Comparison of ENCODE assay signal across 9 cellular contexts in the genomic region with DNA sequence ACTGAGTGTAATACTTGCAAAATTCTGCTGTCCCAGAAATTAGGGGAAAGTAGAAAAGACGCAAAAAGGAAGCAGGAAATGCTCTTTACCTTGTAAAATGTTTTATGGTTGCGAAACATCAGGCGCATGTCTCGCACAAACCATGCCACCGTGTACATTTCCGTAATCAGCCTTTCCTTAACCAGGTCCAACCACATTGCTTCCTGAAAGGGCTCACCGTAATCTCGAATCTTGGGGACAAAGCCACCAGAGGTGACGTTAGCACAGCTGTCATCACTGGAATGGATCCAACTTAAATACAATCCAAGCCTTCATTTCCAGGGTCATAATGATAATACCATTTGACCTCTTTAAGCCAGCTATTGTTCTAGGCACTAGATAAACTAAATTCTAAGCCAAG. TPM values are rescaled to one million over a fixed set of nuclear protein-coding genes. Genes with fewer than 3 reads are reported as not detected.
DNase-seq lines count a peak whose midpoint lies in the region; ATAC-seq and TF ChIP-seq lines count a peak whose summit lies in the region.
"Had no signal": no experiment of that assay in that cellular context is flagged by ENCODE, and none has a peak within 500 bp of the region (broad histone marks: within the 10 kb centered on the region; RNA-seq: fewer than 3 reads in every experiment).

No MANE protein-coding gene starts in this region.

- no peak for TF ChIP-seq CTCF in CD4-positive, alpha-beta T cell (IDR thresholded peaks at IDR 0.05)
- TF ChIP-seq CTCF in NB4 (IDR thresholded peaks at IDR 0.05; ENCODE audit: low read depth, low read length), result no peak

- peak; percentile 82 for ATAC-seq in CD4-positive, alpha-beta T cell (ENCODE audit: poor library complexity)
- ATAC-seq in HG03432 (IDR thresholded peaks at IDR 0.05; ENCODE audit: unreplicated experiment), result no peak

- peak overlapping the region; percentile 84 for H3K27ac Mint-ChIP-seq in CD4-positive, alpha-beta T cell
- peak overlapping the region; percentile 41 for H3K27ac Mint-ChIP-seq in activated T-helper 1 cell treated with anti-CD3 and anti-CD28 coated beads, Interleukin-12 subunit alpha, Interleukin-12 subunit beta, Interleukin-2, Interleukin-4 antibody, amounts not matched to agents 30 ng/mL and 10 ng/mL and 1 ng/mL, durations not matched to agents 14 hours and 24 hours and 36 hours

- H3K4me1 Mint-ChIP-seq in CD4-positive, alpha-beta T cell (ENCODE audit: low read depth), result peaks cover 12% of the 10 kb centered on the region
- peaks cover 15% of the 10 kb centered on the region for H3K4me1 Mint-ChIP-seq in activated T-helper 1 cell treated with anti-CD3 and anti-CD28 coated beads, Interleukin-12 subunit alpha, Interleukin-12 subunit beta, Interleukin-2, Interleukin-4 antibody, amounts not matched to agents 30 ng/mL and 10 ng/mL and 1 ng/mL, durations not matched to agents 14 hours and 24 hours and 36 hours (ENCODE audit: low read depth)

- CTCF ChIA-PET in CD4-positive, alpha-beta T cell (lab: Charles Lee), result interaction anchor here (0.6 to 1.6 kb wide), 2 partner anchors 11 to 32 kb away, joined by 3 read pairs; no protein-coding TSS in a partner anchor

- POLR2A ChIA-PET in CD4-positive, alpha-beta T cell (lab: Charles Lee), result no interaction called here

- no peaks in the 10 kb centered on the region for H3K27me3 ChIP-seq in CD4-positive, alpha-beta T cell (ENCODE audit: control insufficient read depth, insufficient read depth, low read length)

- no peak for TF ChIP-seq POLR2A in NB4 (IDR thresholded peaks at IDR 0.05; ENCODE audit: extremely low read depth, insufficient read length)

- intact Hi-C loops in CD4-positive, alpha-beta T cell (cut with DNase I, micrococcal nuclease), result no loop called here
- intact Hi-C loops in activated T-helper 1 cell treated with anti-CD3 and anti-CD28 coated beads, Interleukin-12 subunit alpha, Interleukin-12 subunit beta, Interleukin-2, Interleukin-4 antibody, amounts not matched to agents 30 ng/mL and 10 ng/mL and 1 ng/mL, durations not matched to agents 14 hours and 24 hours and 36 hours (cut with micrococcal nuclease), result no loop called here

- no peaks in the 10 kb centered on the region for H3K27me3 Mint-ChIP-seq in CD4-positive, alpha-beta T cell
- no peaks in the 10 kb centered on the region for H3K27me3 Mint-ChIP-seq in activated T-helper 1 cell treated with anti-CD3 and anti-CD28 coated beads, Interleukin-12 subunit alpha, Interleukin-12 subunit beta, Interleukin-2, Interleukin-4 antibody, amounts not matched to agents 30 ng/mL and 10 ng/mL and 1 ng/mL, durations not matched to agents 14 hours and 24 hours and 36 hours (ENCODE audit: insufficient read depth)

- no peaks in the 10 kb centered on the region for H3K9me3 Mint-ChIP-seq in CD4-positive, alpha-beta T cell
- H3K9me3 Mint-ChIP-seq in activated T-helper 1 cell treated with anti-CD3 and anti-CD28 coated beads, Interleukin-12 subunit alpha, Interleukin-12 subunit beta, Interleukin-2, Interleukin-4 antibody, amounts not matched to agents 30 ng/mL and 10 ng/mL and 1 ng/mL, durations not matched to agents 14 hours and 24 hours and 36 hours, result no peaks in the 10 kb centered on the region

- no peak for DNase-seq in CD4-positive, alpha-beta T cell
- peak; percentile 86 for DNase-seq in NB4 (ENCODE audit: low read depth)
- DNase-seq in activated T-helper 1 cell treated with anti-CD3 and anti-CD28 coated beads, Interleukin-12 subunit alpha, Interleukin-12 subunit beta, Interleukin-2, Interleukin-4 antibody, amounts not matched to agents 30 ng/mL and 10 ng/mL and 1 ng/mL, durations not matched to agents 14 hours and 24 hours and 36 hours (ENCODE audit: low spot score), result no peak
- DNase-seq in lung microvascular endothelial cell (ENCODE audit: low read depth in 2 of 2), result peak; percentile 72 to 92
- DNase-seq in NCI-H128 (lab: John Stamatoyannopoulos, UW; ENCODE audit: unreplicated experiment), result no peak
- no peak for DNase-seq in stimulated activated CD4-positive, alpha-beta T cell treated with anti-CD3 and anti-CD28 coated beads, Interleukin-4, amount 100 ng/mL, for 24 hours
- no peak for DNase-seq in islet precursor cell
- DNase-seq: DMS79 had no signal

- H3K4me3 Mint-ChIP-seq in CD4-positive, alpha-beta T cell, result no peak overlapping the region
- no peak overlapping the region for H3K4me3 Mint-ChIP-seq in activated T-helper 1 cell treated with anti-CD3 and anti-CD28 coated beads, Interleukin-12 subunit alpha, Interleukin-12 subunit beta, Interleukin-2, Interleukin-4 antibody, amounts not matched to agents 30 ng/mL and 10 ng/mL and 1 ng/mL, durations not matched to agents 14 hours and 24 hours and 36 hours

- H3K36me3 Mint-ChIP-seq in CD4-positive, alpha-beta T cell (ENCODE audit: low read depth), result peaks cover 97% of the 10 kb centered on the region
- peaks cover 62% of the 10 kb centered on the region for H3K36me3 Mint-ChIP-seq in activated T-helper 1 cell treated with anti-CD3 and anti-CD28 coated beads, Interleukin-12 subunit alpha, Interleukin-12 subunit beta, Interleukin-2, Interleukin-4 antibody, amounts not matched to agents 30 ng/mL and 10 ng/mL and 1 ng/mL, durations not matched to agents 14 hours and 24 hours and 36 hours (ENCODE audit: low read depth)

- H3K9me3 ChIP-seq in CD4-positive, alpha-beta T cell (ENCODE audit: control insufficient read depth, low read length), result no peaks in the 10 kb centered on the region

- H3K4me3 ChIP-seq in NB4 (ENCODE audit: low read depth, low read length), result peak overlapping the region; percentile 41

- no peak overlapping the region for H3K27ac ChIP-seq in CD4-positive, alpha-beta T cell (ENCODE audit: low read depth, low read length)

RNA-seq across cellular contexts. Expression of gene SP110, which starts 49.3 kb away (rescaled TPM):
- total RNA-seq in CD4-positive, alpha-beta T cell, result 10 to 100 TPM; 59.4 to 63.7 TPM
- total RNA-seq in activated T-helper 1 cell treated with anti-CD3 and anti-CD28 coated beads, Interleukin-12 subunit alpha, Interleukin-12 subunit beta, Interleukin-2, Interleukin-4 antibody, amounts not matched to agents 30 ng/mL and 10 ng/mL and 1 ng/mL, durations not matched to agents 14 hours and 24 hours and 36 hours, result 141 and 142 TPM in 2 replicates
- 2.2 and 3.9 TPM in 2 replicates for total RNA-seq in lung microvascular endothelial cell

RNA-seq across cellular contexts. Expression of gene SP140, which starts 55.0 kb away (rescaled TPM):
- 10 to 100 TPM; 51.2 to 55.1 TPM for total RNA-seq in CD4-positive, alpha-beta T cell
- 235 and 243 TPM in 2 replicates for total RNA-seq in activated T-helper 1 cell treated with anti-CD3 and anti-CD28 coated beads, Interleukin-12 subunit alpha, Interleukin-12 subunit beta, Interleukin-2, Interleukin-4 antibody, amounts not matched to agents 30 ng/mL and 10 ng/mL and 1 ng/mL, durations not matched to agents 14 hours and 24 hours and 36 hours
- not detected in 2 replicates for total RNA-seq in lung microvascular endothelial cell

Comparison
In these comparisons a context has a peak if more than half of its experiments do, and no peak if none do; other contexts are left out.
1. DNase-seq: peak in NB4 (single experiment) and lung microvascular endothelial cell (2 of 2); none in CD4-positive, alpha-beta T cell (0 of 10), activated T-helper 1 cell treated with anti-CD3 and anti-CD28 coated beads, Interleukin-12 subunit alpha, Interleukin-12 subunit beta, Interleukin-2, Interleukin-4 antibody, amounts not matched to agents 30 ng/mL and 10 ng/mL and 1 ng/mL, durations not matched to agents 14 hours and 24 hours and 36 hours (single experiment), NCI-H128 (single experiment), stimulated activated CD4-positive, alpha-beta T cell treated with anti-CD3 and anti-CD28 coated beads, Interleukin-4, amount 100 ng/mL, for 24 hours (single experiment) and islet precursor cell (single experiment).
2. RNA of gene SP110, which starts 49.3 kb away (total RNA-seq): 141 to 142 TPM in activated T-helper 1 cell treated with anti-CD3 and anti-CD28 coated beads, Interleukin-12 subunit alpha, Interleukin-12 subunit beta, Interleukin-2, Interleukin-4 antibody, amounts not matched to agents 30 ng/mL and 10 ng/mL and 1 ng/mL, durations not matched to agents 14 hours and 24 hours and 36 hours and 59.4 to 63.7 TPM in CD4-positive, alpha-beta T cell; 2.2 to 3.9 TPM in lung microvascular endothelial cell; every median in the first group is over 10 times any median in the second.
3. RNA of gene SP140, which starts 55.0 kb away (total RNA-seq): 235 to 243 TPM in activated T-helper 1 cell treated with anti-CD3 and anti-CD28 coated beads, Interleukin-12 subunit alpha, Interleukin-12 subunit beta, Interleukin-2, Interleukin-4 antibody, amounts not matched to agents 30 ng/mL and 10 ng/mL and 1 ng/mL, durations not matched to agents 14 hours and 24 hours and 36 hours and 51.2 to 55.1 TPM in CD4-positive, alpha-beta T cell; not detected in lung microvascular endothelial cell; every median in the first group is over 10 times any median in the second.